Comparison of ENCODE assay signal across 1 cellular context in the genomic region with DNA sequence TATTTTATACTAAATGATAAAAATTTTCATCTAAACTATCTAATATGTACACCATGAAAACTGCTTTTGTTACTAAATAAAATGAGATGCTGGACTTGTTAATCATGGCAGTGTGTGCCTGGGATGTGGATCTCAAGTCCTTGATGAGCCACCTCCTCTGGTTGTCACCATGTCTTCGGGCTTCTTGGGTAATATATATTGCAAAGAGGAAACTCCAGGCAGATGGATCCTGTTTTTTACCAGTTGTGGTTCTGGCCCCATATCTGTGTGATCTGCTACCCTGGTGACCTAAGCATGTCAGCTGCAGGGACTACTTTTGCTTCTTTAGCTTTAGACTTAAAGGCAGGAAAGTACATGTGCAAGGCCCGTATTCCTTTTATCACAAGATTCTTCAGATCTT.
TF ChIP-seq lines count a peak whose summit lies in the region.

No MANE protein-coding gene starts in this region.

TF ChIP-seq in HepG2, 621 proteins besides CTCF, POLR2A, EP300 and RAD21:
- no peak for TF ChIP-seq YEATS4 (CRISPR knock-in tag; IDR thresholded peaks at IDR 0.05; ENCODE audit: borderline replicate concordance)
